Comparison of ENCODE assay signal across 20 cellular contexts in the genomic region with DNA sequence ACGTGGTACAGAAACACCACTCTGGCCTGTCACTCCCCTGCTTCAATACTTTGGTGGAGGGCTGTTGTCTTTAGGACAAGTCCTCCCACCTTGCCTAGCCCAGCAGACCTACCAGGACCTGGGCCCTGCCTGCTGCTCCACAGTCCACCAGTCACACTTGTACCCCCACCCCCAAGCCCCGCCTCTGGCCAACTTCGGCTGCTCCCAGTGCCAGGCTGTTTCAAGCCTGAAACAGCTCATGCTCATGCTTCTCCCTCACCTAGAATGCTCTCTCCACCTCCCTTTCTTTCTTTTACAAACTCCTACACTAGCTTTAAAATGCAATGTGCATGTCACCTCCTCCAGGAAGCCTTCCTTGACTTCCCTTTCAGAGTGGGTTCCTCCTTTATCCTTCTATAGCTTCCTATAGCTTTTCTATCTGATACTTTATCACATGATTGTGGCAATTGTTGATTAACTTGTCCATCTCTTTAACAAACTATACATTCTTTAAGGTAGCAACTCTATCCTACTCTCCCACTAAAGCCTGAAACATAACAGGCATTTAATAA. TPM values are rescaled to one million over a fixed set of nuclear protein-coding genes. Genes with fewer than 3 reads are reported as not detected.
DNase-seq lines count a peak whose midpoint lies in the region; ATAC-seq, FAIRE-seq and TF ChIP-seq lines count a peak whose summit lies in the region.
"Had no signal": no experiment of that assay in that cellular context is flagged by ENCODE, and none has a peak within 500 bp of the region (broad histone marks: within the 10 kb centered on the region; RNA-seq: fewer than 3 reads in every experiment).

No MANE protein-coding gene starts in this region.

- no peak overlapping the region for H3K9ac ChIP-seq in K562 (ENCODE audit: insufficient read depth in 1 of 2, low read depth in 2 of 2, low read length in 2 of 2)

- H3K36me3 ChIP-seq in H7 (replicated peaks; ENCODE audit: control insufficient read depth, insufficient read depth, low read length) (no peaks in the 10 kb centered on the region; the same call in 1 of the 2 replicates), K562 (ENCODE audit: control insufficient read depth, insufficient read depth, low read length) (no peaks in the 10 kb centered on the region), small intestine (ENCODE audit: control insufficient read depth in 2 of 2, insufficient read depth in 2 of 2, low read length in 2 of 2) (peaks cover 0 to 2% of the 10 kb centered on the region in 2 donors)
- H3K36me3 ChIP-seq: MG63, SJSA1 had no signal

- no peaks in the 10 kb centered on the region for H3K79me2 ChIP-seq in K562 (ENCODE audit: control insufficient read depth, insufficient read depth, low read length)

- H3K27me3 ChIP-seq in H7 (ENCODE audit: control insufficient read depth, insufficient read depth, low read length) (no peaks in the 10 kb centered on the region), K562 (ENCODE audit: control insufficient read depth in 2 of 2, insufficient read depth in 2 of 2, low read length in 2 of 2) (peaks cover 0 to 6% of the 10 kb centered on the region in 2 experiments; a peak in 2 of 5 replicates), small intestine (ENCODE audit: control insufficient read depth in 2 of 2, insufficient read depth in 2 of 2, low read length in 2 of 2) (no peaks in the 10 kb centered on the region)
- H3K27me3 ChIP-seq: MG63, SJSA1 had no signal

- no peak overlapping the region for H2AFZ ChIP-seq in K562 (ENCODE audit: low read depth, low read length)

- no peak for TF ChIP-seq EP300 in K562 (IDR thresholded peaks at IDR 0.05; ENCODE audit: low read length)

- no peak for TF ChIP-seq RAD21 in K562 (CRISPR knock-in tag; conservative IDR thresholded peaks at IDR 0.05 in 1 of 2, IDR thresholded peaks at IDR 0.05 in 1 of 2)

- no peak for ATAC-seq in K562
- ATAC-seq in stimulated activated memory B cell treated with anti-CD40 and anti-IgM and Interleukin-4, amounts not matched to agents 10 μg/mL and 1 μg/mL and 100 μg/mL, for 72 hours: peak; percentile 3
- ATAC-seq: Right ventricle myocardium inferior had no signal

- WGBS in K562 (ENCODE audit: insufficient coverage, low coverage, missing lambda C conversion rate): 69% methylated on average over 3 of the region's 3 CpGs
- 60 to 63% (median 62%) methylated on average over 3 of the region's 3 CpGs for WGBS in small intestine, 3 donors

- FAIRE-seq in K562 (lab: Jason Lieb, UNC) (no peak), small intestine (lab: Jason Lieb, UNC) (no peak)
- FAIRE-seq: GM12891 had no signal

- TF ChIP-seq CTCF in CD14-positive monocyte (IDR thresholded peaks at IDR 0.05): no peak
- TF ChIP-seq CTCF in K562 (IDR thresholded peaks at IDR 0.05 in 2 of 3, conservative IDR thresholded peaks at IDR 0.05 in 1 of 3; ENCODE audit: insufficient read depth in 2 of 3, low read depth in 1 of 3, low read length in 3 of 3): no peak

- no peak overlapping the region for H3K4me3 Mint-ChIP-seq in CD14-positive monocyte
- no peak overlapping the region for H3K4me3 Mint-ChIP-seq in stimulated activated memory B cell treated with anti-CD40 and anti-IgM and Interleukin-4, amounts not matched to agents 10 μg/mL and 1 μg/mL and 100 μg/mL, for 72 hours
- H3K4me3 Mint-ChIP-seq: CD4-positive, alpha-beta T cell had no signal

- peak overlapping the region in 5 of 7 donors; percentile 6 to 68 (median 34) for H3K27ac Mint-ChIP-seq in CD14-positive monocyte
- H3K27ac Mint-ChIP-seq in stimulated activated memory B cell treated with anti-CD40 and anti-IgM and Interleukin-4, amounts not matched to agents 10 μg/mL and 1 μg/mL and 100 μg/mL, for 72 hours: no peak overlapping the region
- H3K27ac Mint-ChIP-seq: CD4-positive, alpha-beta T cell had no signal

- H3K4me3 ChIP-seq in H7 (ENCODE audit: insufficient read depth, low read depth, low read length): no peak overlapping the region
- no peak overlapping the region for H3K4me3 ChIP-seq in K562
- no peak overlapping the region for H3K4me3 ChIP-seq in small intestine (ENCODE audit: low read depth in 1 of 2, low read length in 2 of 2)
- H3K4me3 ChIP-seq: MG63, SJSA1 had no signal

- H3K27ac ChIP-seq in K562 (ENCODE audit: extremely low read depth, low read depth, low read length): no peak overlapping the region
- no peak overlapping the region for H3K27ac ChIP-seq in small intestine (ENCODE audit: low read depth in 1 of 2, low read length in 1 of 2)
- H3K27ac ChIP-seq: SJSA1 had no signal

- intact Hi-C loops in CD14-positive monocyte (cut with micrococcal nuclease) (no loop called here), K562 (cut with micrococcal nuclease) (no loop called here)

- DNase-seq in CD14-positive monocyte (ENCODE audit: low spot score): no peak
- peak; percentile 65 for DNase-seq in H7
- DNase-seq in K562 (ENCODE audit: extremely low read depth in 1 of 4, low spot score in 3 of 4): no peak
- no peak for DNase-seq in foreskin melanocyte
- no peak for DNase-seq in activated effector memory CD4-positive, alpha-beta T cell treated with anti-CD3 and anti-CD28 coated beads, Interleukin-2, amount 50 U/mL, for 16 hours
- DNase-seq in small intestine: no peak
- DNase-seq: CD4-positive, alpha-beta T cell; DND-41; GOT3; MG63; NCI-H1417; NCI-H1694 treated with DMSO at 0.1 percent for 48 hours; NCI-H446 treated with DMSO at 0.1 percent for 48 hours; NCI-H526 treated with DMSO at 0.1 percent for 48 hours had no signal

- TF ChIP-seq POLR2A in K562 (conservative IDR thresholded peaks at IDR 0.05): no peak

- in situ Hi-C loops in K562 (cut with MboI): no loop called here

- no peaks in the 10 kb centered on the region for H3K9me1 ChIP-seq in K562 (ENCODE audit: control insufficient read depth, insufficient read depth, low read length)

- H3K9me3 Mint-ChIP-seq in CD14-positive monocyte: peaks cover 0 to 2% (median 0%) of the 10 kb centered on the region in 7 donors
- no peaks in the 10 kb centered on the region for H3K9me3 Mint-ChIP-seq in stimulated activated memory B cell treated with anti-CD40 and anti-IgM and Interleukin-4, amounts not matched to agents 10 μg/mL and 1 μg/mL and 100 μg/mL, for 72 hours
- H3K9me3 Mint-ChIP-seq: CD4-positive, alpha-beta T cell had no signal

- H3K4me1 ChIP-seq in K562 (replicated peaks in 1 of 2; ENCODE audit: control insufficient read depth in 2 of 2, insufficient read depth in 2 of 2, low read length in 2 of 2) (peaks cover 0 to 16% of the 10 kb centered on the region in 2 experiments; a peak in 2 of 5 replicates), small intestine (ENCODE audit: control insufficient read depth in 2 of 2, insufficient read depth in 1 of 2, low read depth in 1 of 2, low read length in 1 of 2) (no peaks in the 10 kb centered on the region)
- H3K4me1 ChIP-seq: SJSA1 had no signal

- H3K36me3 Mint-ChIP-seq in CD14-positive monocyte: peaks cover 3 to 7% of the 10 kb centered on the region in 2 donors
- H3K36me3 Mint-ChIP-seq in stimulated activated memory B cell treated with anti-CD40 and anti-IgM and Interleukin-4, amounts not matched to agents 10 μg/mL and 1 μg/mL and 100 μg/mL, for 72 hours: peaks cover 12% of the 10 kb centered on the region

- peaks cover 37% of the 10 kb centered on the region for H3K4me1 Mint-ChIP-seq in CD14-positive monocyte
- H3K4me1 Mint-ChIP-seq in stimulated activated memory B cell treated with anti-CD40 and anti-IgM and Interleukin-4, amounts not matched to agents 10 μg/mL and 1 μg/mL and 100 μg/mL, for 72 hours: peaks cover 18% of the 10 kb centered on the region

- H4K20me1 ChIP-seq in K562 (replicated peaks; ENCODE audit: control insufficient read depth, insufficient read depth, low read length): no peaks in the 10 kb centered on the region

- H3K4me2 ChIP-seq in K562 (ENCODE audit: insufficient read depth, low read length): no peak overlapping the region

- POLR2A ChIA-PET in K562 (lab: Yijun Ruan, JAX): no interaction called here

- H3K9me3 ChIP-seq in K562 (replicated peaks; ENCODE audit: control insufficient read depth, insufficient read depth, low read depth, low read length) (no peaks in the 10 kb centered on the region), small intestine (ENCODE audit: control insufficient read depth, low read depth) (no peaks in the 10 kb centered on the region)
- H3K9me3 ChIP-seq: MG63, SJSA1 had no signal

- no peaks in the 10 kb centered on the region for H3K27me3 Mint-ChIP-seq in CD14-positive monocyte (ENCODE audit: low read depth in 3 of 3)
- H3K27me3 Mint-ChIP-seq in stimulated activated memory B cell treated with anti-CD40 and anti-IgM and Interleukin-4, amounts not matched to agents 10 μg/mL and 1 μg/mL and 100 μg/mL, for 72 hours: no peaks in the 10 kb centered on the region
- H3K27me3 Mint-ChIP-seq: CD4-positive, alpha-beta T cell had no signal

- BruUV-seq in K562 (replicated peaks; lab: Mats Ljungman, UMichigan): no TSS peak

- CTCF ChIA-PET in K562 (lab: Yijun Ruan, JAX; ENCODE audit: low intra/inter-chr PET ratio): no interaction called here

RNA-seq across cellular contexts. Expression of a gene that starts 4.8 kb away (rescaled TPM):
- polyA plus RNA-seq in CD14-positive monocyte (1 to 10 TPM; 3.8 to 5.7 TPM), K562 (2011; rRNA removed) (not detected in 2 replicates), K562 (2014; fragmentation: Illumina TruSeq; extraction: Trizol) (not detected in 2 replicates), K562 (2014; fragmentation: Nextera tagmentation; extraction: Ambion mirVana) (not detected), K562 (2014; rRNA removed) (not detected in 2 replicates), small intestine (10 to 100 TPM in 2 of 3 donors, 1 to 10 TPM in 1; 6.4 to 40.3 (median 10.8) TPM)
- 0.69 and 2.4 TPM in 2 replicates for total RNA-seq in H7 (2014; rRNA removed; shearing (Covaris generic))
- total RNA-seq in K562 (2011; cell fraction: chromatin; rRNA removed; ENCODE audit: low replicate concordance): not detected in 2 replicates
- total RNA-seq in K562 (2011; cell fraction: nucleolus; rRNA removed): not detected in 2 replicates
- total RNA-seq in K562 (2011; cell fraction: nucleoplasm; rRNA removed): not detected in 2 replicates
- total RNA-seq in K562 (2014; rRNA removed) (not detected in 2 replicates), K562 (2014; rRNA removed; fragmentation: Illumina TruSeq; extraction: Trizol) (not detected in 2 replicates), K562 (2015; rRNA removed; fragmentation: Illumina TruSeq; extraction: Trizol) (not detected in 2 replicates), K562 (2021) (not detected in 2 replicates)
- polyA plus RNA-seq in K562 (2011; cell fraction: cytosol; rRNA removed): not detected in 2 replicates
- not detected in 2 replicates for polyA plus RNA-seq in K562 (2011; cell fraction: nucleus; rRNA removed)
- not detected in 2 replicates for polyA plus RNA-seq in K562 (2012)
- polyA minus RNA-seq in K562 (2011; rRNA and poly(A)+ RNA removed): not detected in 2 replicates
- polyA minus RNA-seq in K562 (2011; cell fraction: cytosol; rRNA and poly(A)+ RNA removed): not detected in 2 replicates
- polyA minus RNA-seq in K562 (2011; cell fraction: nucleus; rRNA and poly(A)+ RNA removed): not detected in 2 replicates
- total RNA-seq: CD4-positive, alpha-beta T cell; SJSA1 had no signal
- polyA plus RNA-seq: BJ had no signal

RNA-seq across cellular contexts. Expression of a gene that starts 23.6 kb away (rescaled TPM):
- polyA plus RNA-seq in CD14-positive monocyte (10 to 100 TPM; 10.5 to 15.0 TPM), K562 (2011; rRNA removed) (not detected in 2 replicates), K562 (2014; fragmentation: Illumina TruSeq; extraction: Trizol) (not detected in 2 replicates), K562 (2014; fragmentation: Nextera tagmentation; extraction: Ambion mirVana) (not detected), K562 (2014; rRNA removed) (not detected in 2 replicates), small intestine (100 to 1,000 TPM in 1 of 3 donors, 10 to 100 TPM in 2; 23.8 to 147 (median 27.6) TPM)
- 5.9 and 6.5 TPM in 2 replicates for total RNA-seq in H7 (2014; rRNA removed; shearing (Covaris generic))
- total RNA-seq in K562 (2011; cell fraction: chromatin; rRNA removed; ENCODE audit: low replicate concordance): not detected in 2 replicates
- total RNA-seq in K562 (2011; cell fraction: nucleolus; rRNA removed): not detected in 2 replicates
- total RNA-seq in K562 (2011; cell fraction: nucleoplasm; rRNA removed): not detected in 2 replicates
- total RNA-seq in K562 (2014; rRNA removed) (not detected in 2 replicates), K562 (2014; rRNA removed; fragmentation: Illumina TruSeq; extraction: Trizol) (not detected in 2 replicates), K562 (2015; rRNA removed; fragmentation: Illumina TruSeq; extraction: Trizol) (not detected in 2 replicates), K562 (2021) (not detected in 2 replicates)
- not detected in 2 replicates for polyA plus RNA-seq in K562 (2011; cell fraction: cytosol; rRNA removed)
- not detected in 2 replicates for polyA plus RNA-seq in K562 (2011; cell fraction: nucleus; rRNA removed)
- not detected in 2 replicates for polyA plus RNA-seq in K562 (2012)
- polyA minus RNA-seq in K562 (2011; rRNA and poly(A)+ RNA removed): not detected in 2 replicates
- polyA minus RNA-seq in K562 (2011; cell fraction: cytosol; rRNA and poly(A)+ RNA removed): not detected in 2 replicates
- polyA minus RNA-seq in K562 (2011; cell fraction: nucleus; rRNA and poly(A)+ RNA removed): not detected in 2 replicates
- total RNA-seq: CD4-positive, alpha-beta T cell; LHCN-M2; SJSA1 had no signal

Comparison
In these comparisons a context has a peak if more than half of its experiments do, and no peak if none do; other contexts are left out.
1. RNA of a gene that starts 4.8 kb away (polyA plus RNA-seq): 6.4 to 40.3 TPM in small intestine and 3.8 to 5.7 TPM in CD14-positive monocyte; not detected in K562; every median in the first group is over 4 times any median in the second.
2. RNA of a gene that starts 23.6 kb away (polyA plus RNA-seq): 23.8 to 147 TPM in small intestine and 10.5 to 15.0 TPM in CD14-positive monocyte; not detected in K562; every median in the first group is over 10 times any median in the second.